ENCODE assay signal across 8 cellular contexts in the genomic region with DNA sequence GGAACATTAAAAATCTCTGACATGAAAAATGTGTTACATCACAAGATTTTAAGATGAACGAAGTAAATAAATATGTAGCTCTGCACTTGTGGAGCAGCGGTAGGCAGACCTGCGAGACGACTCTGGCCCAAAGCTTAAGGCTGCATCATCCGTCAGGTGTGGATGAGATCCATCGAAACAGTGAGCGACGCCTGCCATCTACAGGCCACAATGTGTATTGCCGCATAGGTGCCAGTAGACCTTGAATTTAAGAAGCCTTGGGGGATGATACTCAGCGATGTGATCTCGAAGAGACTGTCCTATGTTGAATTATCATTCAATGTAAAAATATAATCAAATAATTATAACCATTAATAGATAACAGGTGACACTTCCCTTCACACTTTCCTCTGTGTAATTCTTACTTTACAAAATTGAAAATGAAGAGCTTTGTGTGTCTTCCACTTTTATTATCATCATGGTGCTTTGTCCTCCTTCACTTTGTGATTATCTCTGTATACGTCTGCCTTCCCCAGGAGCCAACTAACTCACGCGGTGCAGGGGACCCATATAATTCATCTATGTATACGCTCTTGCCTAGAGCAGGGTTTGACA.
DNase-seq lines count a peak whose midpoint lies in the region; ATAC-seq and TF ChIP-seq lines count a peak whose summit lies in the region.

No MANE protein-coding gene starts in this region.

- CTCF ChIA-PET in PC-9 (lab: Charles Lee), result interaction anchor here (0.6 kb wide), 1 partner anchor 945 kb away, joined by 3 read pairs; no protein-coding TSS in a partner anchor

- intact Hi-C loops in PC-9 (cut with micrococcal nuclease; ENCODE audit: unreplicated experiment) (loop anchor here (5.0 kb wide), 1 partner anchor 914 kb away; no protein-coding TSS in a partner anchor), testis (cut with DNase I; ENCODE audit: low total_unique reads) (no loop called here)

- H2AFZ ChIP-seq in PC-9, result no peak overlapping the region

- ATAC-seq in GM21786 (IDR thresholded peaks at IDR 0.05; ENCODE audit: unreplicated experiment), result peak; percentile 97

- TF ChIP-seq POLR2A in testis (IDR thresholded peaks at IDR 0.05), result no peak

- TF ChIP-seq CTCF in PC-9 (conservative IDR thresholded peaks at IDR 0.05) (peak; percentile 84), testis (IDR thresholded peaks at IDR 0.05) (peak; percentile 71 to 87 (median 78))

- H3K36me3 ChIP-seq in PC-9 (ENCODE audit: low read depth) (no peaks in the 10 kb centered on the region), testis (ENCODE audit: low read depth, missing control alignments) (no peaks in the 10 kb centered on the region)

- H4K20me1 ChIP-seq in PC-9 (ENCODE audit: insufficient read depth), result no peaks in the 10 kb centered on the region

- H3K4me1 ChIP-seq in PC-9 (replicated peaks; ENCODE audit: insufficient read depth) (no peaks in the 10 kb centered on the region), testis (no peaks in the 10 kb centered on the region)

- no peaks in the 10 kb centered on the region for H3K79me2 ChIP-seq in PC-9 (ENCODE audit: low read depth)

- no peaks in the 10 kb centered on the region for H3F3A ChIP-seq in PC-9 (ENCODE audit: insufficient read depth, low read depth)

- no peak overlapping the region for H3K4me3 ChIP-seq in Jurkat, Clone E6-1 (ENCODE audit: low read length)
- H3K4me3 ChIP-seq in PC-9 (no peak overlapping the region), testis (no peak overlapping the region)

- in situ Hi-C loops in G401 (cut with HindIII; ENCODE audit: low sequenced_read_pairs), result no loop called here

- H3K27ac ChIP-seq in PC-9 (no peak overlapping the region), testis (no peak overlapping the region)

- H3K9me2 ChIP-seq in PC-9 (ENCODE audit: insufficient read depth), result no peaks in the 10 kb centered on the region

- POLR2A ChIA-PET in PC-9 (lab: Charles Lee; ENCODE audit: unreplicated experiment), result interaction anchor here (0.5 kb wide), 1 partner anchor 1207 kb away, joined by 3 read pairs; no protein-coding TSS in a partner anchor

- H3K27me3 ChIP-seq in PC-9 (ENCODE audit: insufficient read depth, low read depth), result no peaks in the 10 kb centered on the region
- H3K27me3 ChIP-seq in testis, result no peaks in the 10 kb centered on the region

- H3K4me2 ChIP-seq in PC-9, result no peak overlapping the region

- DNase-seq in G401 (ENCODE audit: low spot score) (peak; percentile 83), PC-9 (peak; percentile 39 to 68), activated T-helper 1 cell treated with Interleukin-2 at 50 U/mL for 16 hours (ENCODE audit: low read depth) (peak; percentile 29), fibroblast of the conjunctiva (ENCODE audit: low read depth) (peak; percentile 37), occipital lobe (lab: John Stamatoyannopoulos, UW) (peak; percentile 50), testis (peak; percentile 92)
- DNase-seq in Jurkat, Clone E6-1 (ENCODE audit: low read depth, low spot score), result peak; percentile 75

- H3K9me3 ChIP-seq in PC-9 (ENCODE audit: insufficient read depth, low read depth) (no peaks in the 10 kb centered on the region), testis (no peaks in the 10 kb centered on the region)

- WGBS in testis, 2 donors, result 6 to 8% methylated on average over 15 of the region's 15 CpGs

- BruUV-seq in PC-9 (replicated peaks; lab: Mats Ljungman, UMichigan), result no TSS peak

Comparison
In these comparisons a context has a peak if more than half of its experiments do, and no peak if none do; other contexts are left out.
1. DNase-seq: peak in every context shown above with its lines; median percentile 92 in testis; 83 in G401; 75 in Jurkat, Clone E6-1; 54 in PC-9; 50 in occipital lobe; 37 in fibroblast of the conjunctiva; 29 in activated T-helper 1 cell treated with Interleukin-2 at 50 U/mL for 16 hours.